1 cellular context compared by ENCODE assay signal in the genomic region with DNA sequence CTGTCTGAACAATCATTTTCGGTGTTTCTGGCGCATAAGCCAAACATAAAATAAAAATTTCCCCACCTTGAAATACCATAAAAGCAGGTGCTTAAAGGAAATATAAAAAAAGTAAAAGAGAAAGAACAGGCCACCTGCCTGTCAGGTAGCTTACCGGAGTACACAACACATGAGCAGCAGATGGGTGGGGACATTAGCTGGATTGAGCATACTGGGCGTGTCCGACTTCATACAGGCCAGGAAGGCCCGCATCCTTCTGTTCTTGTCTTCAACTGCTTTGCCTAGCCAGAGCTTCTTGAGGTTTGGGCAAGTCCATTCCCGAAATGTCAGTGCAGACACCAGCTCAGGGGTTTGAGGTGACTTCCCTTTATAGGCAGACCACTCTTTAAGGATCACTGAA.
TF ChIP-seq lines count a peak whose summit lies in the region.

No MANE protein-coding gene starts in this region.

TF ChIP-seq in GM23338, 12 proteins besides CTCF, POLR2A, EP300 and RAD21 (continued from another document):
- TF ChIP-seq ZNF462 (CRISPR knock-in tag; IDR thresholded peaks at IDR 0.05) (no peak), JUNB (IDR thresholded peaks at IDR 0.05; ENCODE audit: unreplicated experiment) (no peak), EZH2 (IDR thresholded peaks at IDR 0.05; ENCODE audit: low read depth, unreplicated experiment) (no peak), ZNF114 (CRISPR knock-in tag; IDR thresholded peaks at IDR 0.05) (no peak)
TF ChIP-seq in GM23338: peak in this region for 0.
